In the genomic region with DNA sequence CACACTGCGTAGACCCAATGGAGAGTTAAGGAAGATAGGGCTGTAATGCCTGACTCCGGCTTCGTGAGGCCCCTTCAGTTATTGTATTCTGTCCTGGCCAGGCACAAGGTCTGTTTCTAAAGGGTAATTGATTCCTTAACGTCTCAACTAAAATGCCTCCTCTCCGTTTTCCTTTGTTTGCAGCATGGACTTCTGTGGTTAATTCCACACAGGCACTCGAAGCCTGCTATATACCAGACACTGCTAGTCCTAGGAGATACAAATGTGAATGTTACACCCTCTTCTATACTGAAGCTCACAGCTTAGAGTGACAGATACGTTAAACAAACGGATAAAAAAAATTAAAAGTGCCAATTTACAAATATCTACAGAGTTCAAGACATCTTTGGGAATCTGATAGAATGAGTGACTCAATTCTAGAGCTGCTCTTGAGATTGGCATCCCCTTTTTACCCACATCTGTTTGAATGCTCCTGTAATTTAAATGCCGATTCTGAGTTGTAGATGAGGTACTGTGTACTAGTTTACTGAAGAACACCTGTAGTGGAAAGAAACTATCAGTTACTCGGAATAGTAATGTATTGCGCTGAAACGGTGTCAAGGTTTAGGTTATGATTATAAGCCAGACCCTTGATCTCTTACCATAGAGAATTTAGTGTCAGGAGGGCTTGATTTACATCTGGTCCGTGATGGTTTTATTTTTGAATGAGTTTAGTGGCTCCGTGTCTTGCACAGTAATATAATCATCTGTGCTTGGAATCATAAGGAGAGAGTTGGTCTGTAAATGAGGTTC, we compare ENCODE assay signal across 1 cellular context.
TF ChIP-seq lines count a peak whose summit lies in the region.

No MANE protein-coding gene starts in this region.

TF ChIP-seq in H1, 55 proteins besides CTCF, POLR2A, EP300 and RAD21:
- TF ChIP-seq SIN3A (conservative IDR thresholded peaks at IDR 0.05 in 1 of 2, IDR thresholded peaks at IDR 0.05 in 1 of 2; ENCODE audit: low read depth in 1 of 2, low read length in 2 of 2) (no peak), SAP30 (IDR thresholded peaks at IDR 0.05; ENCODE audit: insufficient read depth, insufficient replicate concordance, low read length) (peak; percentile 74)
